In genomic region chr20:43691928-43692524, GRCh38 we compare ENCODE assay signal across 9 cellular contexts. TPM values are rescaled to one million over a fixed set of nuclear protein-coding genes. Genes with fewer than 3 reads are reported as not detected.
DNase-seq lines count a peak whose midpoint lies in the region; ATAC-seq, FAIRE-seq and TF ChIP-seq lines count a peak whose summit lies in the region.
"Had no signal": no experiment of that assay in that cellular context is flagged by ENCODE, and none has a peak within 500 bp of the region (broad histone marks: within the 10 kb centered on the region; RNA-seq: fewer than 3 reads in every experiment).

No MANE protein-coding gene starts in this region.

- H3K9me3 ChIP-seq in prostate gland, result no peaks in the 10 kb centered on the region

- intact Hi-C loops in prostate gland (cut with DNase I), result no loop called here

- H3K27me3 ChIP-seq in prostate gland (replicated peaks; ENCODE audit: insufficient read depth), result no peaks in the 10 kb centered on the region

- no peak for ATAC-seq in HG03159 (IDR thresholded peaks at IDR 0.05; ENCODE audit: unreplicated experiment)

- TF ChIP-seq POLR2A in GM12892 (IDR thresholded peaks at IDR 0.05; ENCODE audit: low read depth, low read length) (no peak), prostate gland (IDR thresholded peaks at IDR 0.05) (no peak)

- no peaks in the 10 kb centered on the region for H3K4me1 ChIP-seq in prostate gland (replicated peaks)

- H3K36me3 ChIP-seq in prostate gland, result no peaks in the 10 kb centered on the region

- no peak overlapping the region for H3K27ac ChIP-seq in prostate gland

- H3K4me3 ChIP-seq in epithelial cell of proximal tubule (ENCODE audit: low read depth, low read length), result no peak overlapping the region
- no peak overlapping the region for H3K4me3 ChIP-seq in prostate gland

- TF ChIP-seq CTCF in epithelial cell of proximal tubule (conservative IDR thresholded peaks at IDR 0.05; ENCODE audit: low read depth, low read length), result peak; percentile 83
- TF ChIP-seq CTCF in prostate gland (IDR thresholded peaks at IDR 0.05), result peak in 3 of 4 experiments; percentile 18 to 32 (median 18)

- 89% methylated on average over 5 of the region's 5 CpGs for WGBS in prostate gland

- FAIRE-seq in GM12892 (lab: Jason Lieb, UNC), result peak; percentile 75

- DNase-seq in AG08395 (ENCODE audit: low spot score) (peak; percentile 76), GM12892 (ENCODE audit: insufficient read length) (peak; percentile 59), NCI-H146 treated with DMSO at 0.1 percent for 48 hours (lab: John Stamatoyannopoulos, UW; ENCODE audit: unreplicated experiment) (peak; percentile 8), epithelial cell of proximal tubule (ENCODE audit: low read depth) (no peak), prostate gland (ENCODE audit: low spot score) (no peak), NCI-H1930 (lab: John Stamatoyannopoulos, UW) (no peak)
- peak; percentile 13 to 46 for DNase-seq in activated CD4-positive, alpha-beta T cell treated with anti-CD3 and anti-CD28 coated beads, Interleukin-2, amount 50 U/mL, for 24 hours (ENCODE audit: low read depth in 1 of 2, low spot score in 1 of 2)
- DNase-seq: left cardiac atrium had no signal

RNA-seq across cellular contexts. Expression of gene MYBL2, which starts 25.1 kb away (rescaled TPM):
- 49.0 TPM for polyA plus RNA-seq in GM12892 (2012; ENCODE audit: missing spikeins)
- total RNA-seq in epithelial cell of proximal tubule, result 77.0 and 183 TPM in 2 replicates
- 10 to 100 TPM in 1 of 2 donors, under 1 TPM in 1; 0.36 to 11.6 TPM for total RNA-seq in prostate gland

RNA-seq across cellular contexts. Expression of gene GTSF1L, which starts 34.8 kb away (rescaled TPM):
- polyA plus RNA-seq in GM12892 (2012; ENCODE audit: missing spikeins), result not detected
- total RNA-seq in epithelial cell of proximal tubule (not detected in 2 replicates), prostate gland (1 to 10 TPM in 1 of 2 donors, not detected in 1; 7.2 TPM)
- total RNA-seq: left cardiac atrium had no signal

Comparison
In these comparisons a context has a peak if more than half of its experiments do, and no peak if none do; other contexts are left out.
1. DNase-seq: peak in AG08395 (single experiment), GM12892 (single experiment), NCI-H146 treated with DMSO at 0.1 percent for 48 hours (single experiment) and activated CD4-positive, alpha-beta T cell treated with anti-CD3 and anti-CD28 coated beads, Interleukin-2, amount 50 U/mL, for 24 hours (2 of 2); none in epithelial cell of proximal tubule (single experiment), prostate gland (single experiment) and NCI-H1930 (0 of 2).